1 cellular context compared by ENCODE assay signal in genomic region chr10:69558559-69558958, GRCh38.
TF ChIP-seq lines count a peak whose summit lies in the region.

No MANE protein-coding gene starts in this region.

TF ChIP-seq in H1, 55 proteins besides CTCF, POLR2A, EP300 and RAD21:
- no peak for TF ChIP-seq HDAC2 (IDR thresholded peaks at IDR 0.05; ENCODE audit: borderline replicate concordance in 1 of 2, low read depth in 2 of 2, low read length in 2 of 2)
- TF ChIP-seq MAFK (IDR thresholded peaks at IDR 0.05; ENCODE audit: low read depth, low read length): no peak
- no peak for TF ChIP-seq FOSL1 (IDR thresholded peaks at IDR 0.05; ENCODE audit: insufficient read depth, low read depth, low read length)
- no peak for TF ChIP-seq HDAC6 (IDR thresholded peaks at IDR 0.05; ENCODE audit: low read depth, low read length)
- TF ChIP-seq MAX (IDR thresholded peaks at IDR 0.05): no peak
- no peak for TF ChIP-seq BRCA1 (IDR thresholded peaks at IDR 0.05; ENCODE audit: low read depth, low read length)
- TF ChIP-seq GTF2F1 (IDR thresholded peaks at IDR 0.05; ENCODE audit: borderline replicate concordance, low read depth, low read length): no peak
- no peak for TF ChIP-seq TEAD4 (IDR thresholded peaks at IDR 0.05; ENCODE audit: low read depth, low read length)
- no peak for TF ChIP-seq KDM4A (IDR thresholded peaks at IDR 0.05; ENCODE audit: low read depth, low read length, severe bottlenecking)
- no peak for TF ChIP-seq CTBP2 (IDR thresholded peaks at IDR 0.05; ENCODE audit: borderline replicate concordance, insufficient read depth, insufficient read length, low read length)
- TF ChIP-seq POU5F1 (IDR thresholded peaks at IDR 0.05; ENCODE audit: low read depth, low read length): no peak
